ENCODE assay signal across 8 cellular contexts in the genomic region with DNA sequence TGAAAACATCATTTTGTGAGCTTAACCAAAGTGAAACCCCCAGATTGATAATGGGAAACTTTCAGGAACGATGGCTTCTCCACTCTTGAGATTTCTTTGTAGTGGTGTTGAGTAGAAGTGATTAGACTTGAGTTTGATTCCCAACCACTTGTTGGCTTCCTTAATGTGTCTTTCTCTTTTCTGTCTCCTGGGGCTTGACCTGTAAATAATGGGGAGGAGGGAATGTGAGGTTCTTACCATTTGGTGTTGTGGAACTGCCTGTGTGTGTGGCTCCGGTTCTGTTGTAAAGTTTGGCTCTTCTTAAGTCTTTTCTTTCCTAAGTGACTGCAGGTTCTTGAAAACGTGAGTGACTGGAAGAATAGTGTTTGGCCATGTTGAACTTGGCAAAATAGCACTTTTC. TPM values are rescaled to one million over a fixed set of nuclear protein-coding genes. Genes with fewer than 3 reads are reported as not detected.
A peak's percentile ranks its signal among the peaks of the same experiment; 100 is the strongest.
DNase-seq lines count a peak whose midpoint lies in the region; ATAC-seq, FAIRE-seq and TF ChIP-seq lines count a peak whose summit lies in the region.
"Had no signal": no experiment of that assay in that cellular context is flagged by ENCODE, and none has a peak within 500 bp of the region (broad histone marks: within the 10 kb centered on the region; RNA-seq: fewer than 3 reads in every experiment).

No MANE protein-coding gene starts in this region.

- no peak for FAIRE-seq in small intestine (lab: Jason Lieb, UNC)

- H3K23me2 ChIP-seq in H9 (ENCODE audit: insufficient read length, low read depth, low read length, poor library complexity, severe bottlenecking): no peaks in the 10 kb centered on the region

- no peak overlapping the region for H2BK15ac ChIP-seq in H9 (ENCODE audit: low read depth, low read length)

- H3K4me3 ChIP-seq in fibroblast of villous mesenchyme (ENCODE audit: low read depth, low read length) (peak overlapping the region; percentile 86), small intestine (ENCODE audit: low read depth in 1 of 2, low read length in 2 of 2) (peak overlapping the region; percentile 12 to 31)

- no peak overlapping the region for H3T11ph ChIP-seq in H9 (ENCODE audit: low read length)

- H3K36me3 ChIP-seq in small intestine (ENCODE audit: control insufficient read depth in 2 of 2, insufficient read depth in 2 of 2, low read length in 2 of 2): peaks cover 3 to 9% of the 10 kb centered on the region in 2 donors
- H3K36me3 ChIP-seq: prostate gland had no signal

- H3K79me2 ChIP-seq in H9 (ENCODE audit: insufficient read depth, low read length): peaks cover 38% of the 10 kb centered on the region

- no peak overlapping the region for H4K8ac ChIP-seq in H9 (replicated peaks; ENCODE audit: insufficient read length, low read depth, low read length)

- no peak overlapping the region for H3K9ac ChIP-seq in H9 (ENCODE audit: extremely low read depth, insufficient read length, low read length)

- no peak overlapping the region for H4K5ac ChIP-seq in H9 (ENCODE audit: insufficient read length, low read depth, low read length)

- H3K9me3 ChIP-seq in H9 (ENCODE audit: control insufficient read depth, low read depth, low read length) (no peaks in the 10 kb centered on the region), small intestine (ENCODE audit: control insufficient read depth, low read depth) (no peaks in the 10 kb centered on the region)
- H3K9me3 ChIP-seq: prostate gland had no signal

- H3K18ac ChIP-seq in H9 (ENCODE audit: insufficient read length, low read depth, low read length): no peak overlapping the region

- H3K23ac ChIP-seq in H9 (ENCODE audit: insufficient read length, low read depth, low read length): no peak overlapping the region

- CTCF ChIA-PET in WTC11 (lab: Charles Lee): no interaction called here

- no peak overlapping the region for H4K91ac ChIP-seq in H9 (ENCODE audit: insufficient read length, low read depth, low read length)

- H3K27ac ChIP-seq in H9 (ENCODE audit: insufficient read length, low read depth, low read length) (no peak overlapping the region), small intestine (ENCODE audit: low read depth in 1 of 2, low read length in 1 of 2) (no peak overlapping the region)
- H3K27ac ChIP-seq: prostate gland had no signal

- H3K79me1 ChIP-seq in H9 (ENCODE audit: insufficient read depth, low read depth, low read length, poor library complexity, severe bottlenecking): peaks cover 3% of the 10 kb centered on the region

- H2AK5ac ChIP-seq in H9 (ENCODE audit: insufficient read length, low read length): no peak overlapping the region

- POLR2A ChIA-PET in WTC11 (lab: Charles Lee): no interaction called here

- H3K4ac ChIP-seq in H9 (ENCODE audit: low read depth, low read length): no peak overlapping the region

- H3K27me3 ChIP-seq in H9 (ENCODE audit: insufficient read depth, low read length) (no peaks in the 10 kb centered on the region), small intestine (ENCODE audit: control insufficient read depth in 2 of 2, insufficient read depth in 2 of 2, low read length in 2 of 2) (no peaks in the 10 kb centered on the region)

- H2BK20ac ChIP-seq in H9 (ENCODE audit: low read depth, low read length, poor library complexity, severe bottlenecking): no peak overlapping the region

- no peaks in the 10 kb centered on the region for H3K4me1 ChIP-seq in H9 (ENCODE audit: insufficient read depth, low read length)
- H3K4me1 ChIP-seq in small intestine (ENCODE audit: control insufficient read depth in 2 of 2, insufficient read depth in 1 of 2, low read depth in 1 of 2, low read length in 1 of 2): peaks cover 3 to 10% of the 10 kb centered on the region in 2 donors

- peak overlapping the region in 2 of 3 experiments; percentile 53 to 88; a peak in 3 of 7 replicates for H3K27ac Mint-ChIP-seq in H9
- peak overlapping the region; percentile 87 for H3K27ac Mint-ChIP-seq in WTC11

- ATAC-seq in WTC11 (no peak), HG03469 (IDR thresholded peaks at IDR 0.05; ENCODE audit: unreplicated experiment) (no peak)

- no peak overlapping the region for H3K56ac ChIP-seq in H9 (ENCODE audit: insufficient read length, low read depth, low read length)

- TF ChIP-seq CTCF in H9 (conservative IDR thresholded peaks at IDR 0.05) (no peak), WTC11 (IDR thresholded peaks at IDR 0.05) (no peak), fibroblast of villous mesenchyme (IDR thresholded peaks at IDR 0.05; ENCODE audit: insufficient read depth, low read depth, low read length) (no peak)

- H2AFZ ChIP-seq in H9 (ENCODE audit: low read length): no peak overlapping the region

- no CpG with 5 or more reads among the region's 3 CpGs for WGBS in H9 (ENCODE audit: extremely low coverage, insufficient read length, low lambda C conversion rate)
- WGBS in small intestine, 3 donors: 24 to 35% (median 31%) methylated on average over 3 of the region's 3 CpGs

- DNase-seq in H9 (no peak), WTC11 (ENCODE audit: low spot score) (no peak), fibroblast of villous mesenchyme (ENCODE audit: low read depth) (no peak), small intestine (no peak), globus pallidus (ENCODE audit: low spot score) (no peak)
- DNase-seq in stimulated activated CD4-positive, alpha-beta T cell treated with anti-CD3 and anti-CD28 coated beads, Interleukin-2, amount 100 ng/mL, for 24 hours: no peak

- H2BK12ac ChIP-seq in H9 (ENCODE audit: insufficient read length, low read depth, low read length): no peak overlapping the region

- H4K20me1 ChIP-seq in H9 (ENCODE audit: control insufficient read depth, insufficient read depth, insufficient read length): peaks cover 4% of the 10 kb centered on the region

- no peak overlapping the region for H2BK120ac ChIP-seq in H9 (ENCODE audit: low read depth, low read length, poor library complexity, severe bottlenecking)

- no peak overlapping the region for H2BK5ac ChIP-seq in H9 (ENCODE audit: insufficient read length, low read length)

- H3K4me2 ChIP-seq in H9 (ENCODE audit: insufficient read depth, insufficient read length, low read length): peak overlapping the region; percentile 13

- H3K27me3 Mint-ChIP-seq in H9 (ENCODE audit: low read depth): no peaks in the 10 kb centered on the region
- H3K27me3 Mint-ChIP-seq in WTC11 (ENCODE audit: low read depth): no peaks in the 10 kb centered on the region

- H3K36me3 Mint-ChIP-seq in H9 (ENCODE audit: insufficient read depth in 1 of 3, low read depth in 3 of 3) (peaks cover 33 to 58% (median 52%) of the 10 kb centered on the region in 3 experiments; a peak in 6 of 7 replicates), WTC11 (peaks cover 54% of the 10 kb centered on the region)

- H3K4me3 Mint-ChIP-seq in H9: peak overlapping the region; percentile 90 to 97
- peak overlapping the region; percentile 97 for H3K4me3 Mint-ChIP-seq in WTC11

- H3K4me1 Mint-ChIP-seq in H9 (peaks cover 29 to 34% of the 10 kb centered on the region in 2 experiments), WTC11 (peaks cover 36% of the 10 kb centered on the region)

- no peaks in the 10 kb centered on the region for H3K9me3 Mint-ChIP-seq in H9
- no peaks in the 10 kb centered on the region for H3K9me3 Mint-ChIP-seq in WTC11

- H3K14ac ChIP-seq in H9 (ENCODE audit: insufficient read depth, low read length): no peak overlapping the region

TF ChIP-seq in WTC11, 78 proteins besides CTCF, POLR2A, EP300 and RAD21 (continues in another document):
- no peak for TF ChIP-seq JUN (CRISPR knock-in tag; IDR thresholded peaks at IDR 0.05)
- TF ChIP-seq, protein P1, sequence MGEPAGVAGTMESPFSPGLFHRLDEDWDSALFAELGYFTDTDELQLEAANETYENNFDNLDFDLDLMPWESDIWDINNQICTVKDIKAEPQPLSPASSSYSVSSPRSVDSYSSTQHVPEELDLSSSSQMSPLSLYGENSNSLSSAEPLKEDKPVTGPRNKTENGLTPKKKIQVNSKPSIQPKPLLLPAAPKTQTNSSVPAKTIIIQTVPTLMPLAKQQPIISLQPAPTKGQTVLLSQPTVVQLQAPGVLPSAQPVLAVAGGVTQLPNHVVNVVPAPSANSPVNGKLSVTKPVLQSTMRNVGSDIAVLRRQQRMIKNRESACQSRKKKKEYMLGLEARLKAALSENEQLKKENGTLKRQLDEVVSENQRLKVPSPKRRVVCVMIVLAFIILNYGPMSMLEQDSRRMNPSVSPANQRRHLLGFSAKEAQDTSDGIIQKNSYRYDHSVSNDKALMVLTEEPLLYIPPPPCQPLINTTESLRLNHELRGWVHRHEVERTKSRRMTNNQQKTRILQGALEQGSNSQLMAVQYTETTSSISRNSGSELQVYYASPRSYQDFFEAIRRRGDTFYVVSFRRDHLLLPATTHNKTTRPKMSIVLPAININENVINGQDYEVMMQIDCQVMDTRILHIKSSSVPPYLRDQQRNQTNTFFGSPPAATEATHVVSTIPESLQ (CRISPR knock-in tag; IDR thresholded peaks at IDR 0.05): no peak
- TF ChIP-seq FOXJ3 (CRISPR knock-in tag; IDR thresholded peaks at IDR 0.05; ENCODE audit: borderline replicate concordance): no peak
- TF ChIP-seq, protein P2, sequence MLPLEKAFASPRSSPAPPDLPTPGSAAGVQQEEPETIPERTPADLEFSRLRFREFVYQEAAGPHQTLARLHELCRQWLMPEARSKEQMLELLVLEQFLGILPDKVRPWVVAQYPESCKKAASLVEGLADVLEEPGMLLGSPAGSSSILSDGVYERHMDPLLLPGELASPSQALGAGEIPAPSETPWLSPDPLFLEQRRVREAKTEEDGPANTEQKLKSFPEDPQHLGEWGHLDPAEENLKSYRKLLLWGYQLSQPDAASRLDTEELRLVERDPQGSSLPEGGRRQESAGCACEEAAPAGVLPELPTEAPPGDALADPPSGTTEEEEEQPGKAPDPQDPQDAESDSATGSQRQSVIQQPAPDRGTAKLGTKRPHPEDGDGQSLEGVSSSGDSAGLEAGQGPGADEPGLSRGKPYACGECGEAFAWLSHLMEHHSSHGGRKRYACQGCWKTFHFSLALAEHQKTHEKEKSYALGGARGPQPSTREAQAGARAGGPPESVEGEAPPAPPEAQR (CRISPR knock-in tag; IDR thresholded peaks at IDR 0.05): no peak
- no peak for TF ChIP-seq GABPB1 (CRISPR knock-in tag; IDR thresholded peaks at IDR 0.05)
- no peak for TF ChIP-seq ZNF263 (CRISPR knock-in tag; IDR thresholded peaks at IDR 0.05; ENCODE audit: low read depth)

RNA-seq across cellular contexts. Expression of a gene that starts 2.7 kb away (rescaled TPM):
- total RNA-seq in H9 (2021) (167 and 173 TPM in 2 replicates), WTC11 (2021) (128 to 162 TPM (median 132 TPM) in 3 replicates), fibroblast of villous mesenchyme (184 and 277 TPM in 2 replicates)
- 10 to 100 TPM; 43.2 to 60.0 (median 59.0) TPM for polyA plus RNA-seq in small intestine
